16 cellular contexts compared by ENCODE assay signal in genomic region chr1:112778136-112778535, GRCh38.
DNase-seq lines count a peak whose midpoint lies in the region; ATAC-seq and TF ChIP-seq lines count a peak whose summit lies in the region.
"Had no signal": no experiment of that assay in that cellular context is flagged by ENCODE, and none has a peak within 500 bp of the region (broad histone marks: within the 10 kb centered on the region; RNA-seq: fewer than 3 reads in every experiment).

No MANE protein-coding gene starts in this region.

- peaks cover 6% of the 10 kb centered on the region for H3K27me3 Mint-ChIP-seq in activated T-helper 17 cell treated with anti-CD3 and anti-CD28 coated beads, Interleukin-2, amount 50 U/mL, for 72 hours

- WGBS in trophoblast cell (ENCODE audit: extremely low coverage, insufficient coverage, insufficient read length), result no CpG with 5 or more reads among the region's 1 CpG

- DNase-seq in epithelial cell of esophagus (ENCODE audit: low read depth) (peak; percentile 43), trophoblast cell (no peak), MM.1S (no peak), NCI-H2227 (lab: John Stamatoyannopoulos, UW; ENCODE audit: unreplicated experiment) (no peak)
- DNase-seq: 8988T; AML-193; Caco-2; CD8-positive, alpha-beta memory T cell; DND-41; GDM1; GM23248; H7 had no signal

- H3K18ac ChIP-seq in trophoblast cell (ENCODE audit: low read length), result no peak overlapping the region

- H3K9me3 Mint-ChIP-seq in activated T-helper 17 cell treated with anti-CD3 and anti-CD28 coated beads, Interleukin-2, amount 50 U/mL, for 72 hours, result no peaks in the 10 kb centered on the region
- H3K9me3 Mint-ChIP-seq: CD8-positive, alpha-beta memory T cell had no signal

- H3K27ac ChIP-seq in HEK293 (ENCODE audit: extremely low read depth, low read depth, low read length) (no peak overlapping the region), trophoblast cell (ENCODE audit: low read depth, low read length) (no peak overlapping the region), MM.1S (ENCODE audit: low read length) (no peak overlapping the region)
- H3K27ac ChIP-seq: BLaER1, GM23248 had no signal

- H3K79me1 ChIP-seq in trophoblast cell (ENCODE audit: low read length), result no peaks in the 10 kb centered on the region

- no peak overlapping the region for H4K91ac ChIP-seq in trophoblast cell (ENCODE audit: low read depth, low read length)

- no peaks in the 10 kb centered on the region for H3F3A ChIP-seq in MM.1S (ENCODE audit: insufficient read depth, low read length)

- H4K12ac ChIP-seq in trophoblast cell (ENCODE audit: low read depth, low read length), result no peak overlapping the region

- H3K36me3 ChIP-seq in HEK293 (ENCODE audit: control insufficient read depth in 2 of 2, insufficient read depth in 1 of 2, low read length in 2 of 2) (no peaks in the 10 kb centered on the region), trophoblast cell (ENCODE audit: control insufficient read depth in 1 of 2, insufficient read depth in 2 of 2, low read length in 2 of 2) (no peaks in the 10 kb centered on the region), MM.1S (replicated peaks; ENCODE audit: insufficient read depth, low read length) (no peaks in the 10 kb centered on the region)
- H3K36me3 ChIP-seq: BLaER1 had no signal

- H3K9me3 ChIP-seq in HEK293 (ENCODE audit: control insufficient read depth, insufficient read depth, low read depth, low read length), result no peaks in the 10 kb centered on the region
- peaks cover 3% of the 10 kb centered on the region for H3K9me3 ChIP-seq in trophoblast cell (ENCODE audit: insufficient read depth, low read depth, low read length)
- no peaks in the 10 kb centered on the region for H3K9me3 ChIP-seq in MM.1S (replicated peaks; ENCODE audit: insufficient read depth, low read length)
- H3K9me3 ChIP-seq: Caco-2 had no signal

- no peaks in the 10 kb centered on the region for H3K4me1 Mint-ChIP-seq in activated T-helper 17 cell treated with anti-CD3 and anti-CD28 coated beads, Interleukin-2, amount 50 U/mL, for 72 hours
- H3K4me1 Mint-ChIP-seq: CD8-positive, alpha-beta memory T cell had no signal

- H3K27me3 ChIP-seq in trophoblast cell (ENCODE audit: insufficient read depth, low read length) (no peaks in the 10 kb centered on the region), MM.1S (replicated peaks; ENCODE audit: insufficient read depth, low read length) (peaks cover 33% of the 10 kb centered on the region)
- H3K27me3 ChIP-seq: BLaER1 had no signal

- H3K14ac ChIP-seq in trophoblast cell (ENCODE audit: low read length), result no peak overlapping the region

- ATAC-seq in activated T-helper 17 cell treated with anti-CD3 and anti-CD28 coated beads, Interleukin-2, amount 50 U/mL, for 72 hours (replicated peaks), result peak; percentile 44
- ATAC-seq in GM21619 (IDR thresholded peaks at IDR 0.05; ENCODE audit: unreplicated experiment), result no peak

- CTCF ChIA-PET in HEK293 (lab: Yijun Ruan, JAX), result interaction anchor here (0.5 to 1.7 kb wide), 2 partner anchors 25 to 183 kb away, joined by 5 to 7 read pairs; no protein-coding TSS in a partner anchor

- H3K23ac ChIP-seq in trophoblast cell (ENCODE audit: low read length), result peak overlapping the region; percentile 72

- H2BK12ac ChIP-seq in trophoblast cell (ENCODE audit: low read length), result no peak overlapping the region

- H2BK120ac ChIP-seq in trophoblast cell (ENCODE audit: insufficient read depth, low read length, poor library complexity), result no peak overlapping the region

- H3K4me1 ChIP-seq in HEK293 (ENCODE audit: control insufficient read depth, insufficient read depth, low read length), result no peaks in the 10 kb centered on the region
- H3K4me1 ChIP-seq in trophoblast cell (ENCODE audit: control insufficient read depth in 1 of 2, insufficient read depth in 2 of 2, low read length in 2 of 2), result no peaks in the 10 kb centered on the region
- H3K4me1 ChIP-seq in MM.1S (ENCODE audit: low read length), result no peaks in the 10 kb centered on the region
- H3K4me1 ChIP-seq: BLaER1, Caco-2 had no signal

- peak overlapping the region; percentile 70 for H3K9ac ChIP-seq in trophoblast cell (ENCODE audit: low read length)
- no peak overlapping the region for H3K9ac ChIP-seq in MM.1S (ENCODE audit: low read length)
- H3K9ac ChIP-seq: BLaER1, GM23248 had no signal

- no peak overlapping the region for H2AK5ac ChIP-seq in trophoblast cell (ENCODE audit: low read length)

- TF ChIP-seq CTCF in HEK293 (tag by site-specific recombination; IDR thresholded peaks at IDR 0.05) (no peak), epithelial cell of esophagus (IDR thresholded peaks at IDR 0.05; ENCODE audit: insufficient read depth, low read depth, low read length, missing control alignments) (no peak), MM.1S (IDR thresholded peaks at IDR 0.05; ENCODE audit: low read length) (no peak)

- no peak overlapping the region for H3K4me3 Mint-ChIP-seq in activated T-helper 17 cell treated with anti-CD3 and anti-CD28 coated beads, Interleukin-2, amount 50 U/mL, for 72 hours
- H3K4me3 Mint-ChIP-seq: CD8-positive, alpha-beta memory T cell had no signal

- H3K79me2 ChIP-seq in trophoblast cell (ENCODE audit: control insufficient read depth, insufficient read depth, low read length, poor library complexity) (no peaks in the 10 kb centered on the region), MM.1S (ENCODE audit: low read length) (no peaks in the 10 kb centered on the region)

- no peak overlapping the region for H2BK5ac ChIP-seq in trophoblast cell (ENCODE audit: low read depth, low read length, poor library complexity)

- H2AFZ ChIP-seq in trophoblast cell (ENCODE audit: insufficient read depth, low read length, poor library complexity) (no peak overlapping the region), MM.1S (ENCODE audit: low read length) (no peak overlapping the region)
- H2AFZ ChIP-seq: GM23248 had no signal

- POLR2A ChIA-PET in HEK293 (lab: Yijun Ruan, JAX), result no interaction called here

- H3K4me3 ChIP-seq in HEK293 (ENCODE audit: low read depth, low read length) (no peak overlapping the region), epithelial cell of esophagus (ENCODE audit: low read length) (no peak overlapping the region), trophoblast cell (ENCODE audit: low read depth, low read length) (no peak overlapping the region), MM.1S (ENCODE audit: low read length) (no peak overlapping the region)
- H3K4me3 ChIP-seq: BLaER1, GM23248 had no signal

- no peaks in the 10 kb centered on the region for H3K36me3 Mint-ChIP-seq in activated T-helper 17 cell treated with anti-CD3 and anti-CD28 coated beads, Interleukin-2, amount 50 U/mL, for 72 hours (ENCODE audit: low read depth)
- H3K36me3 Mint-ChIP-seq: CD8-positive, alpha-beta memory T cell had no signal

- H3K27ac Mint-ChIP-seq in activated T-helper 17 cell treated with anti-CD3 and anti-CD28 coated beads, Interleukin-2, amount 50 U/mL, for 72 hours, result no peak overlapping the region
- H3K27ac Mint-ChIP-seq: CD8-positive, alpha-beta memory T cell had no signal

- H3K9me2 ChIP-seq in MM.1S (replicated peaks; ENCODE audit: insufficient read depth, low read length), result no peaks in the 10 kb centered on the region

- H3K4ac ChIP-seq in trophoblast cell (ENCODE audit: low read depth, low read length), result no peak overlapping the region

- no peak overlapping the region for H4K8ac ChIP-seq in trophoblast cell (ENCODE audit: low read depth, low read length)

- H4K20me1 ChIP-seq in MM.1S (ENCODE audit: insufficient read depth, low read length), result no peaks in the 10 kb centered on the region
- H4K20me1 ChIP-seq: BLaER1 had no signal

- no peak overlapping the region for H3K4me2 ChIP-seq in trophoblast cell (ENCODE audit: low read length)
- no peak overlapping the region for H3K4me2 ChIP-seq in MM.1S (ENCODE audit: low read depth, low read length)
- H3K4me2 ChIP-seq: BLaER1 had no signal

TF ChIP-seq in HEK293, 187 proteins besides CTCF, POLR2A, EP300 and RAD21 (continues in another document):
- no peak for TF ChIP-seq ZNF292 (tag by site-specific recombination; IDR thresholded peaks at IDR 0.05; ENCODE audit: borderline replicate concordance, low read depth)
- TF ChIP-seq ZNF174 (tag by site-specific recombination; IDR thresholded peaks at IDR 0.05), result no peak
- TF ChIP-seq REPIN1 (tag by site-specific recombination; IDR thresholded peaks at IDR 0.05; ENCODE audit: low read depth), result no peak
- TF ChIP-seq ZNF148 (tag by site-specific recombination; IDR thresholded peaks at IDR 0.05; ENCODE audit: borderline replicate concordance), result no peak
- TF ChIP-seq ZNF548 (tag by site-specific recombination; IDR thresholded peaks at IDR 0.05), result no peak
